In the genomic region with DNA sequence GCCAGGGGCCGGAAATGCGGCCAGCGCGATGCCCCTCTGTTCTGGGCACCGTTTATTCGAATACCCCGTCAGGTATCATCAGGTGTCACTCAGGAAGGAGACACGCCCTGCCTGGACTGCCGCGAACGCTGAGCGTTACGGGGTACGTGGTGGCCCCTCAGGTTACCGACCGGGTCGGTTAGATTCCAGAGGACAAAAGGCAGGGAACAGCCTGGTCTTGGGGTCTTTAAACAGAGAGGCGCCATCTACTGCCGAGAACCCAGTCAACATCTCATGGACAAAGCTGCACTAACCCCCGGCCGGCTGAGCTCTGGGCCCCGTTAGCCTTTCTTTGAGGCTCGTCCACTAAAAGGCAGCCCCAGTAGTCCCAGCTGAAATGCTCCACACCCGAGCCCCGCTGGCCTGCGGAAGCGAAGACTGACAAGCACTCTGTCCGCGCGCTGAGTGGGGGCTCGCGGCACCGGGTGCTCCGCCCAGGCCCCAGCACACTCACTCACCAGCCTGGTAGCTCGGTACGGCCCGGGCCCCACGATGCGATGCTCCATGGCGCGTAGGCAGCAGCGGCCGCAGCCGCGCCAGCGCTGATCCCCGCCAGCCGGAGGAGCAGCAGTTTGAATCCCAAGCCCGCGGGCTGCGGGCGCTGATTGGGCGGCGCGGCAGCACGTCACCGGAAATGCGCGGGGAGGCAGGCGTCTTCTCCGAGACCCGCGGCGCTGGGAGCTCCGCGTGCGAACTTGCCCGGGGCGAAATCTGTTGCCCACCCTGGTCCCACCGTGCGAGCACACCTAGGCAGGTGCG, we compare ENCODE assay signal across 8 cellular contexts. TPM values are rescaled to one million over a fixed set of nuclear protein-coding genes. Genes with fewer than 3 reads are reported as not detected.
DNase-seq lines count a peak whose midpoint lies in the region; ATAC-seq and TF ChIP-seq lines count a peak whose summit lies in the region.

A gene with protein sequence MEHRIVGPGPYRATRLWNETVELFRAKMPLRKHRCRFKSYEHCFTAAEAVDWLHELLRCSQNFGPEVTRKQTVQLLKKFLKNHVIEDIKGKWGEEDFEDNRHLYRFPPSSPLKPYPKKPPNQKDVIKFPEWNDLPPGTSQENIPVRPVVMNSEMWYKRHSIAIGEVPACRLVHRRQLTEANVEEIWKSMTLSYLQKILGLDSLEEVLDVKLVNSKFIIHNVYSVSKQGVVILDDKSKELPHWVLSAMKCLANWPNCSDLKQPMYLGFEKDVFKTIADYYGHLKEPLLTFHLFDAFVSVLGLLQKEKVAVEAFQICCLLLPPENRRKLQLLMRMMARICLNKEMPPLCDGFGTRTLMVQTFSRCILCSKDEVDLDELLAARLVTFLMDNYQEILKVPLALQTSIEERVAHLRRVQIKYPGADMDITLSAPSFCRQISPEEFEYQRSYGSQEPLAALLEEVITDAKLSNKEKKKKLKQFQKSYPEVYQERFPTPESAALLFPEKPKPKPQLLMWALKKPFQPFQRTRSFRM (minus strand): TSS at position 618 of the 798 bp plus-strand sequence. CDS start 73 bp downstream, at position 545.

- peak; percentile 93 for ATAC-seq in GM18861 (IDR thresholded peaks at IDR 0.05; ENCODE audit: unreplicated experiment)
- ATAC-seq in HG03095 (IDR thresholded peaks at IDR 0.05; ENCODE audit: unreplicated experiment) = peak; percentile 94

- peak; percentile 88 for DNase-seq in ACHN
- DNase-seq in NCI-H2107 treated with DMSO at 0.1 percent for 48 hours (lab: John Stamatoyannopoulos, UW; ENCODE audit: unreplicated experiment) = peak; percentile 52
- DNase-seq in UCSD-AML1 (lab: John Stamatoyannopoulos, UW; ENCODE audit: unreplicated experiment) = peak; percentile 92

- H3K9me3 ChIP-seq in iPS-18a (ENCODE audit: control insufficient read depth, low read depth, low read length) = no peaks in the 10 kb centered on the region
- no peaks in the 10 kb centered on the region for H3K9me3 ChIP-seq in skeletal muscle satellite cell (replicated peaks; ENCODE audit: low read length)

- peaks cover 45% of the 10 kb centered on the region for H3K4me1 Mint-ChIP-seq in brain

- in situ Hi-C loops in ACHN (cut with HindIII; ENCODE audit: low pct_ligation_motif_present, low pct_unique_long_range_greater_than_20kb, low sequenced_read_pairs) = no loop called here

- H3K4me2 ChIP-seq in skeletal muscle satellite cell (ENCODE audit: low read length) = peak within 1 kb of the TSS; percentile 93

- H3K4me1 ChIP-seq in iPS-18a (ENCODE audit: control insufficient read depth, low read depth, low read length) (peaks cover 16% of the 10 kb centered on the region), skeletal muscle satellite cell (ENCODE audit: control insufficient read depth, insufficient read depth, low read length) (peaks cover 5% of the 10 kb centered on the region)

- H3K27ac ChIP-seq in iPS-18a (ENCODE audit: low read length) = peak within 1 kb of the TSS; percentile 70

- peak within 1 kb of the TSS; percentile 73 for H3K4me3 ChIP-seq in iPS-18a (ENCODE audit: low read length)
- peak within 1 kb of the TSS; percentile 92 for H3K4me3 ChIP-seq in skeletal muscle satellite cell (ENCODE audit: low read length)

- H3K9ac ChIP-seq in iPS-18a (ENCODE audit: low read length) (peak within 1 kb of the TSS; percentile 92), skeletal muscle satellite cell (ENCODE audit: low read depth, low read length) (peak within 1 kb of the TSS; percentile 88)

- H3K27ac Mint-ChIP-seq in brain = peak within 1 kb of the TSS; percentile 91 to 97 (median 96)

- peaks cover 12% of the 10 kb centered on the region for H3K36me3 Mint-ChIP-seq in brain

- H3K36me3 ChIP-seq in iPS-18a (ENCODE audit: control insufficient read depth, low read depth, low read length) (no peaks in the 10 kb centered on the region), skeletal muscle satellite cell (ENCODE audit: insufficient read depth, low read length) (no peaks in the 10 kb centered on the region)

- peaks cover 23% of the 10 kb centered on the region for H3K27me3 Mint-ChIP-seq in brain

- H3K4me3 Mint-ChIP-seq in brain = peak within 1 kb of the TSS; percentile 95 to 99 (median 98)

- peak; percentile 46 to 63 for TF ChIP-seq CTCF in brain (conservative IDR thresholded peaks at IDR 0.05)

- H3K27me3 ChIP-seq in iPS-18a (ENCODE audit: control insufficient read depth, insufficient read depth, low read length) (no peaks in the 10 kb centered on the region), skeletal muscle satellite cell (ENCODE audit: control insufficient read depth, insufficient read depth, low read length) (peaks cover 8% of the 10 kb centered on the region)

- H3K9me3 Mint-ChIP-seq in brain = peaks cover 0 to 9% (median 3%) of the 10 kb centered on the region in 5 experiments

RNA-seq across cellular contexts. Expression of the gene that starts here (rescaled TPM):
- polyA plus RNA-seq in brain (ENCODE audit: insufficient read depth, low read depth, low replicate concordance) = 10.4 TPM
- total RNA-seq in skeletal muscle satellite cell (2012; rRNA removed) = 5.5 and 6.3 TPM in 2 replicates

Comparison
In these comparisons a context has a peak if more than half of its experiments do, and no peak if none do; other contexts are left out.
1. Peak in every context shown above with its lines: DNase-seq, ATAC-seq, H3K4me3 ChIP-seq and H3K27ac ChIP-seq.